ENCODE assay signal across 5 cellular contexts in genomic region chr12:123799227-123799626, GRCh38.
"Had no signal": no experiment of that assay in that cellular context is flagged by ENCODE, and none has a peak within 500 bp of the region (broad histone marks: within the 10 kb centered on the region; RNA-seq: fewer than 3 reads in every experiment).

No MANE protein-coding gene starts in this region.

- H3K4me3 ChIP-seq: K562 had no signal

- FAIRE-seq: HepG2, HTR-8/SVneo, K562 had no signal

- H3K27ac ChIP-seq: HL-60 had no signal

- DNase-seq: IMR-90 had no signal
